ENCODE assay signal across 24 cellular contexts in genomic region chr20:21133404-21133803, GRCh38. TPM values are rescaled to one million over a fixed set of nuclear protein-coding genes. Genes with fewer than 3 reads are reported as not detected.
DNase-seq lines count a peak whose midpoint lies in the region; ATAC-seq, FAIRE-seq and TF ChIP-seq lines count a peak whose summit lies in the region.
"Had no signal": no experiment of that assay in that cellular context is flagged by ENCODE, and none has a peak within 500 bp of the region (broad histone marks: within the 10 kb centered on the region; RNA-seq: fewer than 3 reads in every experiment).

No MANE protein-coding gene starts in this region.

- no peak overlapping the region for H3K4me2 ChIP-seq in HepG2 (ENCODE audit: low read depth, low read length)
- H3K4me2 ChIP-seq in Loucy (ENCODE audit: low read depth, low read length, poor library complexity, severe bottlenecking), result peak overlapping the region; percentile 31
- H3K4me2 ChIP-seq in neuronal stem cell (ENCODE audit: insufficient read depth, low read length, poor library complexity, severe bottlenecking), result no peak overlapping the region
- H3K4me2 ChIP-seq in PC-9, result no peak overlapping the region
- H3K4me2 ChIP-seq: BLaER1 had no signal

- H3K9ac ChIP-seq in HepG2 (ENCODE audit: insufficient read depth, low read depth, low read length), result no peak overlapping the region
- peak overlapping the region; percentile 15 for H3K9ac ChIP-seq in Loucy (ENCODE audit: low read depth, low read length, poor library complexity, severe bottlenecking)
- no peak overlapping the region for H3K9ac ChIP-seq in neuronal stem cell (ENCODE audit: low read depth, low read length, poor library complexity)
- H3K9ac ChIP-seq: BLaER1 had no signal

- no peaks in the 10 kb centered on the region for H3K27me3 Mint-ChIP-seq in activated T-cell treated with anti-CD3 and anti-CD28 coated beads, Interleukin-2, amount 50 U/mL, for 4 hours (ENCODE audit: low read depth)
- H3K27me3 Mint-ChIP-seq: CD4-positive, alpha-beta memory T cell; IgD-negative memory B cell had no signal

- peaks cover 79% of the 10 kb centered on the region for H3K4me1 ChIP-seq in HepG2 (ENCODE audit: insufficient read depth, low read length)
- no peaks in the 10 kb centered on the region for H3K4me1 ChIP-seq in right lobe of liver
- H3K4me1 ChIP-seq in Loucy (ENCODE audit: insufficient read depth, low read length, poor library complexity, severe bottlenecking), result peaks cover 55% of the 10 kb centered on the region
- H3K4me1 ChIP-seq in neuronal stem cell (ENCODE audit: control insufficient read depth in 2 of 2, insufficient read depth in 1 of 2, low read depth in 1 of 2, low read length in 2 of 2), result peaks cover 0 to 2% of the 10 kb centered on the region in 2 donors
- H3K4me1 ChIP-seq in PC-9 (replicated peaks; ENCODE audit: insufficient read depth), result no peaks in the 10 kb centered on the region
- H3K4me1 ChIP-seq: BLaER1, HAP-1 had no signal

- no peak overlapping the region for H2BK120ac ChIP-seq in neuronal stem cell (ENCODE audit: low read depth, low read length)

- peaks cover 5% of the 10 kb centered on the region for H3K4me1 Mint-ChIP-seq in activated T-cell treated with anti-CD3 and anti-CD28 coated beads, Interleukin-2, amount 50 U/mL, for 4 hours (ENCODE audit: low read depth)
- H3K4me1 Mint-ChIP-seq: CD14-positive monocyte had no signal

- H3K27ac ChIP-seq in HepG2 (ENCODE audit: extremely low read length, insufficient read depth, low read length), result peak overlapping the region; percentile 77
- no peak overlapping the region for H3K27ac ChIP-seq in right lobe of liver
- H3K27ac ChIP-seq in neuronal stem cell (replicated peaks; ENCODE audit: low read length), result no peak overlapping the region
- H3K27ac ChIP-seq in PC-9, result no peak overlapping the region
- H3K27ac ChIP-seq: BLaER1, HL-60 had no signal

- POLR2A ChIA-PET in HepG2 (lab: Yijun Ruan, JAX) (no interaction called here), PC-9 (lab: Charles Lee; ENCODE audit: unreplicated experiment) (no interaction called here)

- peaks cover 34% of the 10 kb centered on the region for H3K36me3 Mint-ChIP-seq in activated T-cell treated with anti-CD3 and anti-CD28 coated beads, Interleukin-2, amount 50 U/mL, for 4 hours (ENCODE audit: insufficient read depth)

- H3K79me1 ChIP-seq in neuronal stem cell (ENCODE audit: low read depth, low read length), result no peaks in the 10 kb centered on the region

- CTCF ChIA-PET in HepG2 (lab: Yijun Ruan, JAX; ENCODE audit: low intra/inter-chr PET ratio, low total read pairs) (no interaction called here), PC-9 (lab: Charles Lee) (no interaction called here)

- H4K91ac ChIP-seq in neuronal stem cell (ENCODE audit: low read depth, low read length, poor library complexity), result no peak overlapping the region

- no peaks in the 10 kb centered on the region for H3K9me3 ChIP-seq in HepG2 (ENCODE audit: low read length)
- H3K9me3 ChIP-seq in right lobe of liver, result no peaks in the 10 kb centered on the region
- no peaks in the 10 kb centered on the region for H3K9me3 ChIP-seq in Loucy (ENCODE audit: insufficient read depth, low read depth, low read length)
- H3K9me3 ChIP-seq in neuronal stem cell (replicated peaks in 1 of 2; ENCODE audit: control insufficient read depth in 2 of 2, insufficient read depth in 1 of 2, low read depth in 1 of 2, low read length in 2 of 2), result no peaks in the 10 kb centered on the region
- H3K9me3 ChIP-seq in PC-9 (ENCODE audit: insufficient read depth, low read depth), result no peaks in the 10 kb centered on the region
- H3K9me3 ChIP-seq: BLaER1, HAP-1 had no signal

- H3K9me3 Mint-ChIP-seq in activated T-cell treated with anti-CD3 and anti-CD28 coated beads, Interleukin-2, amount 50 U/mL, for 4 hours, result no peaks in the 10 kb centered on the region
- H3K9me3 Mint-ChIP-seq: CD14-positive monocyte; CD4-positive, alpha-beta memory T cell; IgD-negative memory B cell had no signal

- no peak overlapping the region for H2AFZ ChIP-seq in HepG2 (ENCODE audit: low read length)
- H2AFZ ChIP-seq in Loucy (ENCODE audit: low read length), result no peak overlapping the region
- no peak overlapping the region for H2AFZ ChIP-seq in neuronal stem cell (ENCODE audit: low read length)
- H2AFZ ChIP-seq in PC-9, result no peak overlapping the region

- TF ChIP-seq EP300 in HepG2 (IDR thresholded peaks at IDR 0.05; ENCODE audit: low read depth in 2 of 2, low read length in 2 of 2) (no peak), HepG2 (CRISPR knock-in tag; IDR thresholded peaks at IDR 0.05; ENCODE audit: borderline replicate concordance) (no peak)

- H3K23ac ChIP-seq in neuronal stem cell (ENCODE audit: low read depth, low read length, poor library complexity), result no peak overlapping the region

- no peak overlapping the region for H2BK15ac ChIP-seq in neuronal stem cell (ENCODE audit: low read length)

- TF ChIP-seq CTCF in HepG2 (CRISPR knock-in tag; IDR thresholded peaks at IDR 0.05) (no peak), right lobe of liver (IDR thresholded peaks at IDR 0.05) (no peak), Loucy (conservative IDR thresholded peaks at IDR 0.05; ENCODE audit: low read length) (no peak), PC-9 (conservative IDR thresholded peaks at IDR 0.05) (no peak)

- H3K79me2 ChIP-seq in HepG2 (ENCODE audit: insufficient read depth, low read length), result peaks cover 48% of the 10 kb centered on the region
- H3K79me2 ChIP-seq in Loucy (ENCODE audit: insufficient read depth, low read length), result peaks cover 26% of the 10 kb centered on the region
- H3K79me2 ChIP-seq in PC-9 (ENCODE audit: low read depth), result no peaks in the 10 kb centered on the region

- no peak overlapping the region for H2AK5ac ChIP-seq in neuronal stem cell (ENCODE audit: low read depth, low read length)

- H3K18ac ChIP-seq in neuronal stem cell (ENCODE audit: low read length), result peak overlapping the region; percentile 41

- H3K4me3 Mint-ChIP-seq in activated T-cell treated with anti-CD3 and anti-CD28 coated beads, Interleukin-2, amount 50 U/mL, for 4 hours, result no peak overlapping the region
- H3K4me3 Mint-ChIP-seq: CD14-positive monocyte; CD4-positive, alpha-beta memory T cell; IgD-negative memory B cell had no signal

- no TSS peak for BruUV-seq in HepG2 (replicated peaks; lab: Mats Ljungman, UMichigan)
- BruUV-seq in PC-9 (replicated peaks; lab: Mats Ljungman, UMichigan), result no TSS peak

- TF ChIP-seq RAD21 in HepG2 (CRISPR knock-in tag; IDR thresholded peaks at IDR 0.05), result no peak

- DNase-seq in HepG2 (ENCODE audit: low spot score) (no peak), right lobe of liver (no peak), neuronal stem cell (ENCODE audit: low spot score) (no peak), NCI-H510A (lab: John Stamatoyannopoulos, UW) (no peak), PC-9 (no peak)
- no peak for DNase-seq in activated T-cell treated with anti-CD3 and anti-CD28 coated beads, Interleukin-2, amount 50 U/mL, for 4 hours
- DNase-seq: 8988T; CD4-positive, alpha-beta memory T cell; DMS153; DMS79; GDM1; GOT3 had no signal

- H3K4me3 ChIP-seq in HepG2 (replicated peaks in 1 of 3; ENCODE audit: insufficient read depth in 1 of 3, low read depth in 2 of 3, low read length in 3 of 3) (no peak overlapping the region), right lobe of liver (no peak overlapping the region), Loucy (ENCODE audit: low read length, poor library complexity, severe bottlenecking) (no peak overlapping the region), neuronal stem cell (ENCODE audit: low read length in 2 of 2) (no peak overlapping the region), PC-9 (no peak overlapping the region)
- H3K4me3 ChIP-seq: BLaER1, HAP-1 had no signal

- no peak for FAIRE-seq in HepG2 (lab: Jason Lieb, UNC)
- FAIRE-seq: GM12892, GM18507 had no signal

- H3K9me2 ChIP-seq in Loucy (replicated peaks; ENCODE audit: low read depth, low read length) (no peaks in the 10 kb centered on the region), PC-9 (ENCODE audit: insufficient read depth) (no peaks in the 10 kb centered on the region)

- in situ Hi-C loops in HepG2 (cut with HindIII; ENCODE audit: extremely low pct_ligation_motif_present, low pct_unique_long_range_greater_than_20kb), result no loop called here

- H3F3A ChIP-seq in Loucy (ENCODE audit: low read depth) (no peaks in the 10 kb centered on the region), PC-9 (ENCODE audit: insufficient read depth, low read depth) (no peaks in the 10 kb centered on the region)

- H4K20me1 ChIP-seq in HepG2 (ENCODE audit: insufficient read depth, low read length), result no peaks in the 10 kb centered on the region
- H4K20me1 ChIP-seq in Loucy (ENCODE audit: insufficient read depth, low read length, poor library complexity, severe bottlenecking), result peaks cover 2% of the 10 kb centered on the region
- no peaks in the 10 kb centered on the region for H4K20me1 ChIP-seq in PC-9 (ENCODE audit: insufficient read depth)

- H2BK5ac ChIP-seq in neuronal stem cell (ENCODE audit: low read length), result peak overlapping the region; percentile 21

- no peak for ATAC-seq in HepG2
- ATAC-seq in right lobe of liver, result no peak
- ATAC-seq in activated T-cell treated with anti-CD3 and anti-CD28 coated beads, Interleukin-2, amount 50 U/mL, for 4 hours, result no peak

- H3K4ac ChIP-seq in neuronal stem cell (ENCODE audit: low read length), result no peak overlapping the region

- H4K8ac ChIP-seq in neuronal stem cell (ENCODE audit: low read depth, low read length), result no peak overlapping the region

- H3K27me3 ChIP-seq in HepG2 (ENCODE audit: control insufficient read depth in 1 of 2, insufficient read depth in 2 of 2, low read length in 2 of 2) (no peaks in the 10 kb centered on the region), right lobe of liver (no peaks in the 10 kb centered on the region), Loucy (ENCODE audit: insufficient read depth, low read length, poor library complexity, severe bottlenecking) (no peaks in the 10 kb centered on the region), neuronal stem cell (ENCODE audit: control insufficient read depth in 3 of 3, insufficient read depth in 3 of 3, low read depth in 1 of 3, low read length in 3 of 3) (no peaks in the 10 kb centered on the region), PC-9 (ENCODE audit: insufficient read depth, low read depth) (no peaks in the 10 kb centered on the region)
- H3K27me3 ChIP-seq: BLaER1 had no signal

- TF ChIP-seq POLR2A in HepG2 (IDR thresholded peaks at IDR 0.05; ENCODE audit: insufficient read depth in 1 of 2, low read depth in 2 of 2, low read length in 2 of 2) (no peak), right lobe of liver (IDR thresholded peaks at IDR 0.05) (no peak)

- no peak overlapping the region for H3K14ac ChIP-seq in neuronal stem cell (ENCODE audit: low read length)

- intact Hi-C loops in HepG2 (cut with micrococcal nuclease; ENCODE audit: unreplicated experiment) (no loop called here), right lobe of liver (cut with DNase I) (no loop called here), PC-9 (cut with micrococcal nuclease; ENCODE audit: unreplicated experiment) (no loop called here)

- no peak overlapping the region for H2BK12ac ChIP-seq in neuronal stem cell (ENCODE audit: low read length)

- peaks cover 18 to 59% of the 10 kb centered on the region in 2 experiments for H3K36me3 ChIP-seq in HepG2 (replicated peaks in 1 of 2; ENCODE audit: control insufficient read depth in 1 of 2, insufficient read depth in 2 of 2, low read length in 2 of 2)
- H3K36me3 ChIP-seq in right lobe of liver, result no peaks in the 10 kb centered on the region
- H3K36me3 ChIP-seq in Loucy (ENCODE audit: insufficient read depth, low read length), result no peaks in the 10 kb centered on the region
- peaks cover 0 to 1% of the 10 kb centered on the region in 2 donors for H3K36me3 ChIP-seq in neuronal stem cell (replicated peaks in 1 of 2; ENCODE audit: control insufficient read depth in 2 of 2, insufficient read depth in 2 of 2, low read length in 2 of 2)
- H3K36me3 ChIP-seq in PC-9 (ENCODE audit: low read depth), result no peaks in the 10 kb centered on the region
- H3K36me3 ChIP-seq: HAP-1 had no signal

- WGBS in HepG2 (ENCODE audit: low lambda C conversion rate), result 95% methylated on average over 4 of the region's 4 CpGs
- 49% methylated on average over 2 of the region's 4 CpGs for WGBS in right lobe of liver (ENCODE audit: insufficient coverage, low coverage, low lambda C conversion rate, missing lambda C conversion rate)
- no CpG with 5 or more reads among the region's 4 CpGs for WGBS in neuronal stem cell (ENCODE audit: extremely low coverage in 2 of 2, insufficient read length in 2 of 2, insufficient replicate concordance in 1 of 2), 2 donors

RNA-seq across cellular contexts. Expression of gene KIZ, which starts 7.5 kb away (rescaled TPM):
- total RNA-seq in HepG2 (2016; rRNA removed; fragmentation: Illumina TruSeq; extraction: Trizol) (46.3 and 55.6 TPM in 2 replicates), right lobe of liver (10 to 100 TPM in 1 of 6 experiments, 1 to 10 TPM in 5; 5.1 to 11.5 (median 7.4) TPM), PC-9 (2021) (17.2 and 21.5 TPM in 2 replicates)
- 20.4 and 20.5 TPM in 2 replicates for total RNA-seq in HepG2 (2016; cell fraction: cytosol; rRNA removed; fragmentation: Illumina TruSeq; extraction: Trizol; ENCODE audit: low read depth)
- 48.0 and 57.7 TPM in 2 replicates for total RNA-seq in HepG2 (2016; cell fraction: insoluble cytoplasmic fraction; rRNA removed; fragmentation: Illumina TruSeq; extraction: Trizol)
- 22.8 and 24.5 TPM in 2 replicates for total RNA-seq in HepG2 (2016; cell fraction: membrane; rRNA removed; fragmentation: Illumina TruSeq; extraction: Trizol)
- total RNA-seq in HepG2 (2016; cell fraction: nucleus; rRNA removed; fragmentation: Illumina TruSeq; extraction: Trizol), result 64.1 and 65.7 TPM in 2 replicates
- 77.9 and 114 TPM in 2 replicates for polyA plus RNA-seq in HepG2 (2011; rRNA removed)
- polyA plus RNA-seq in HepG2 (2011; cell fraction: cytosol; rRNA removed), result 33.9 and 39.9 TPM in 2 replicates
- 223 and 433 TPM in 2 replicates for polyA plus RNA-seq in HepG2 (2011; cell fraction: nucleus; rRNA removed)
- 40.7 and 57.0 TPM in 2 replicates for polyA plus RNA-seq in HepG2 (2012)
- 9.0 and 10.7 TPM in 2 replicates for polyA plus RNA-seq in HepG2 (2016; cell fraction: cytosol; fragmentation: Illumina TruSeq; extraction: Trizol; ENCODE audit: low read depth)
- 48.1 and 51.2 TPM in 2 replicates for polyA plus RNA-seq in HepG2 (2016; cell fraction: insoluble cytoplasmic fraction; fragmentation: Illumina TruSeq; extraction: Trizol; ENCODE audit: low read depth)
- polyA plus RNA-seq in HepG2 (2016; cell fraction: membrane; fragmentation: Illumina TruSeq; extraction: Trizol; ENCODE audit: low read depth), result 13.9 and 15.1 TPM in 2 replicates
- 69.5 and 81.6 TPM in 2 replicates for polyA plus RNA-seq in HepG2 (2016; cell fraction: nucleus; fragmentation: Illumina TruSeq; extraction: Trizol; ENCODE audit: insufficient read depth, low read depth)
- polyA minus RNA-seq in HepG2 (2011; rRNA and poly(A)+ RNA removed; ENCODE audit: low replicate concordance), result 4.7 and 26.3 TPM in 2 replicates
- polyA minus RNA-seq in HepG2 (2011; cell fraction: cytosol; rRNA and poly(A)+ RNA removed), result 28.5 and 33.0 TPM in 2 replicates
- 210 and 232 TPM in 2 replicates for polyA minus RNA-seq in HepG2 (2011; cell fraction: nucleus; rRNA and poly(A)+ RNA removed)
- polyA plus RNA-seq in neuronal stem cell (2013, experiment 1 of 2), result 15.6 TPM
- 17.1 TPM for polyA plus RNA-seq in neuronal stem cell (2013, experiment 2 of 2)
- 1 to 10 TPM; 6.7 to 7.7 (median 6.9) TPM for total RNA-seq in activated T-cell treated with anti-CD3 and anti-CD28 coated beads, Interleukin-2, amount 50 U/mL, for 4 hours

RNA-seq across cellular contexts. Expression of gene LINC00237, which starts 27.2 kb away (rescaled TPM):
- total RNA-seq in HepG2 (2016; rRNA removed; fragmentation: Illumina TruSeq; extraction: Trizol), result not detected in 2 replicates
- total RNA-seq in HepG2 (2016; cell fraction: cytosol; rRNA removed; fragmentation: Illumina TruSeq; extraction: Trizol; ENCODE audit: low read depth), result not detected in 2 replicates
- total RNA-seq in HepG2 (2016; cell fraction: insoluble cytoplasmic fraction; rRNA removed; fragmentation: Illumina TruSeq; extraction: Trizol), result not detected in 2 replicates
- not detected in 2 replicates for total RNA-seq in HepG2 (2016; cell fraction: membrane; rRNA removed; fragmentation: Illumina TruSeq; extraction: Trizol)
- total RNA-seq in HepG2 (2016; cell fraction: nucleus; rRNA removed; fragmentation: Illumina TruSeq; extraction: Trizol), result not detected in 2 replicates
- polyA plus RNA-seq in HepG2 (2011; rRNA removed), result not detected in 2 replicates
- polyA plus RNA-seq in HepG2 (2011; cell fraction: cytosol; rRNA removed), result not detected in 2 replicates
- not detected in 2 replicates for polyA plus RNA-seq in HepG2 (2011; cell fraction: nucleus; rRNA removed)
- not detected in 2 replicates for polyA plus RNA-seq in HepG2 (2012)
- not detected in 2 replicates for polyA plus RNA-seq in HepG2 (2016; cell fraction: cytosol; fragmentation: Illumina TruSeq; extraction: Trizol; ENCODE audit: low read depth)
- polyA plus RNA-seq in HepG2 (2016; cell fraction: insoluble cytoplasmic fraction; fragmentation: Illumina TruSeq; extraction: Trizol; ENCODE audit: low read depth), result not detected in 2 replicates
- not detected in 2 replicates for polyA plus RNA-seq in HepG2 (2016; cell fraction: membrane; fragmentation: Illumina TruSeq; extraction: Trizol; ENCODE audit: low read depth)
- polyA plus RNA-seq in HepG2 (2016; cell fraction: nucleus; fragmentation: Illumina TruSeq; extraction: Trizol; ENCODE audit: insufficient read depth, low read depth), result not detected in 2 replicates
- polyA minus RNA-seq in HepG2 (2011; rRNA and poly(A)+ RNA removed; ENCODE audit: low replicate concordance), result not detected in 2 replicates
- polyA minus RNA-seq in HepG2 (2011; cell fraction: cytosol; rRNA and poly(A)+ RNA removed), result not detected in 2 replicates
- polyA minus RNA-seq in HepG2 (2011; cell fraction: nucleus; rRNA and poly(A)+ RNA removed), result not detected in 2 replicates
- not detected for total RNA-seq in right lobe of liver
- polyA plus RNA-seq in neuronal stem cell (2013, experiment 1 of 2), result not detected
- not detected for polyA plus RNA-seq in neuronal stem cell (2013, experiment 2 of 2)
- not detected for total RNA-seq in activated T-cell treated with anti-CD3 and anti-CD28 coated beads, Interleukin-2, amount 50 U/mL, for 4 hours
- total RNA-seq in PC-9 (2021), result not detected in 2 replicates
- total RNA-seq: A673; CD4-positive, alpha-beta memory T cell; Daoy; HT1080 had no signal
- polyA plus RNA-seq: AG04450; CD4-positive, alpha-beta memory T cell; IgD-negative memory B cell had no signal
